ENCODE assay signal across 2 cellular contexts in genomic region chr2:153455856-153456255, GRCh38.
TF ChIP-seq lines count a peak whose summit lies in the region.

No MANE protein-coding gene starts in this region.

TF ChIP-seq in HEK293T, 16 proteins besides CTCF, POLR2A, EP300 and RAD21 (continued from another document):
- TF ChIP-seq PKNOX1 (IDR thresholded peaks at IDR 0.05) (no peak), LEF1 (IDR thresholded peaks at IDR 0.05; ENCODE audit: borderline replicate concordance) (no peak), SP1 (IDR thresholded peaks at IDR 0.05) (no peak), FOXK2 (IDR thresholded peaks at IDR 0.05) (no peak), SUZ12 (IDR thresholded peaks at IDR 0.05) (no peak), NFRKB (IDR thresholded peaks at IDR 0.05) (no peak), ARNT (IDR thresholded peaks at IDR 0.05) (no peak), ELF4 (IDR thresholded peaks at IDR 0.05) (no peak), FOXM1 (IDR thresholded peaks at IDR 0.05; ENCODE audit: borderline replicate concordance) (no peak), ZNF384 (IDR thresholded peaks at IDR 0.05) (no peak)

TF ChIP-seq in H1, 55 proteins besides CTCF, POLR2A, EP300 and RAD21 (continued from another document):
- TF ChIP-seq JUND (IDR thresholded peaks at IDR 0.05; ENCODE audit: low read length): peak; percentile 65
TF ChIP-seq in H1: peak in this region for 1.
